8 cellular contexts compared by ENCODE assay signal in genomic region chr3:49805884-49806701, GRCh38. TPM values are rescaled to one million over a fixed set of nuclear protein-coding genes. Genes with fewer than 3 reads are reported as not detected.
DNase-seq lines count a peak whose midpoint lies in the region; ATAC-seq and TF ChIP-seq lines count a peak whose summit lies in the region.

No MANE protein-coding gene starts in this region.

- peak overlapping the region in 1 of 2 donors; percentile 9 for H3K4me3 ChIP-seq in gastroesophageal sphincter

- H3K36me3 ChIP-seq in gastroesophageal sphincter, result peaks cover 0 to 36% of the 10 kb centered on the region in 2 donors

- ATAC-seq in gastroesophageal sphincter (no peak), sciatic nerve (peak; percentile 20), GM21786 (IDR thresholded peaks at IDR 0.05; ENCODE audit: unreplicated experiment) (no peak), GM18858 (IDR thresholded peaks at IDR 0.05; ENCODE audit: unreplicated experiment) (no peak)

- DNase-seq in GM10266 (ENCODE audit: extremely low spot score) (peak; percentile 70), sciatic nerve (ENCODE audit: low spot score) (no peak), AG08396 (ENCODE audit: low spot score) (no peak)
- no peak for DNase-seq in activated effector memory CD4-positive, alpha-beta T cell treated with anti-CD3 and anti-CD28 coated beads, Interleukin-2, amount 50 U/mL, for 16 hours

- H3K4me1 ChIP-seq in gastroesophageal sphincter, result peaks cover 4 to 62% (median 40%) of the 10 kb centered on the region in 3 donors

- peak in 1 of 2 donors; percentile 2 for TF ChIP-seq POLR2A in gastroesophageal sphincter (IDR thresholded peaks at IDR 0.05)

- WGBS in gastroesophageal sphincter (ENCODE audit: low coverage in 1 of 2), 2 donors, result 0 to 27% methylated on average over 1 to 3 of the region's 11 CpGs

- intact Hi-C loops in sciatic nerve (cut with DNase I), result no loop called here

- TF ChIP-seq CTCF in GM10266 (IDR thresholded peaks at IDR 0.05; ENCODE audit: control insufficient read depth, insufficient read depth, low read depth, missing control alignments) (no peak), gastroesophageal sphincter (IDR thresholded peaks at IDR 0.05) (no peak)

- H3K27me3 ChIP-seq in gastroesophageal sphincter, result no peaks in the 10 kb centered on the region

- TF ChIP-seq EP300 in gastroesophageal sphincter (IDR thresholded peaks at IDR 0.05), result no peak

- no peaks in the 10 kb centered on the region for H3K9me3 ChIP-seq in gastroesophageal sphincter

- peak overlapping the region; percentile 55 to 95 (median 94) for H3K27ac ChIP-seq in gastroesophageal sphincter

TF ChIP-seq in PFSK-1, 5 proteins besides CTCF, POLR2A, EP300 and RAD21:
- TF ChIP-seq FOXP2 (optimal IDR thresholded peaks at IDR 0.05; ENCODE audit: borderline replicate concordance, extremely low read depth, extremely low read length, insufficient read depth) (no peak), POLR2AphosphoS5 (IDR thresholded peaks at IDR 0.05; ENCODE audit: low read depth, low read length) (peak; percentile 22; the same call in 1 of the 2 replicates), TAF1 (IDR thresholded peaks at IDR 0.05; ENCODE audit: borderline replicate concordance, insufficient read depth, low read length) (no peak)
TF ChIP-seq in PFSK-1: peak in this region for 1.

RNA-seq across cellular contexts. Expression of gene INKA1, which starts 3.0 kb away (rescaled TPM):
- 28.0 TPM for polyA plus RNA-seq in PFSK-1 (2012; ENCODE audit: insufficient read length, low read depth)
- total RNA-seq in gastroesophageal sphincter (1 to 10 TPM; 1.3 to 3.4 (median 3.1) TPM), sciatic nerve (7.3 TPM)

RNA-seq across cellular contexts. Expression of gene CDHR4, which starts 6.4 kb away (rescaled TPM):
- polyA plus RNA-seq in PFSK-1 (2012; ENCODE audit: insufficient read length, low read depth), result not detected
- total RNA-seq in gastroesophageal sphincter (under 1 TPM in 1 of 4 donors, not detected in 3; 0.40 TPM), sciatic nerve (1.6 TPM)

RNA-seq across cellular contexts. Expression of gene UBA7, which starts 7.7 kb away (rescaled TPM):
- polyA plus RNA-seq in PFSK-1 (2012; ENCODE audit: insufficient read length, low read depth), result 20.8 TPM
- total RNA-seq in gastroesophageal sphincter (10 to 100 TPM; 16.2 to 62.7 (median 31.1) TPM), sciatic nerve (73.9 TPM)

RNA-seq across cellular contexts. Expression of gene IP6K1, which starts 19.8 kb away (rescaled TPM):
- 50.7 TPM for polyA plus RNA-seq in PFSK-1 (2012; ENCODE audit: insufficient read length, low read depth)
- total RNA-seq in gastroesophageal sphincter, result 10 to 100 TPM; 37.8 to 64.9 (median 43.5) TPM
- 47.6 TPM for total RNA-seq in sciatic nerve

RNA-seq across cellular contexts. Expression of gene TRAIP, which starts 50.3 kb away (rescaled TPM):
- 13.2 TPM for polyA plus RNA-seq in PFSK-1 (2012; ENCODE audit: insufficient read length, low read depth)
- total RNA-seq in gastroesophageal sphincter, result 1 to 10 TPM in 3 of 4 donors, under 1 TPM in 1; 0.81 to 1.8 (median 1.6) TPM
- 4.2 TPM for total RNA-seq in sciatic nerve
